In the genomic region with DNA sequence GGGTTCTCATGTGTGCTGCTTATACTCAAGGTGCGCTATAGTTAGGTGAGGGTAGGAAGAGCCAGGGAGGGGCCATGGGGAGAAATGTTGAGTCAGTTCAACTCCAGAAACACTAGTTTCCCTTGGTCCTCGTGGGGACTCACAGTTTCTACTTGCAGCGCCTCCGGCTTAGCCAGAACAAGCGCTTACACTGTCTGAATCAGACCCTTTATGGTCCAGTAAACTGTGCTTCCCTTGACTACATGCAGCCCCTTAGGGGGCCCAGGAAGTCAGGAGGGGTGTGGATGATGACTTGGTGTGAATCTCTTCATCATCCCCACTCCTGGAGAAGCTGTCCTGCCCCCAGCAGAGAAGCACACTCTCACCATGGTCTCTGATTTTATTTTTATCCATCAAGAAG, we compare ENCODE assay signal across 18 cellular contexts.
DNase-seq lines count a peak whose midpoint lies in the region; ATAC-seq and TF ChIP-seq lines count a peak whose summit lies in the region.
"Had no signal": no experiment of that assay in that cellular context is flagged by ENCODE, and none has a peak within 500 bp of the region (broad histone marks: within the 10 kb centered on the region; RNA-seq: fewer than 3 reads in every experiment).

No MANE protein-coding gene starts in this region.

- no peaks in the 10 kb centered on the region for H3K9me3 Mint-ChIP-seq in activated CD4-positive, alpha-beta T cell treated with anti-CD3 and anti-CD28 coated beads for 36 hours (ENCODE audit: low read depth)
- no peaks in the 10 kb centered on the region for H3K9me3 Mint-ChIP-seq in activated CD4-positive, alpha-beta T cell treated with anti-CD3 and anti-CD28 coated beads, Interleukin-2, amount 10 ng/mL, durations not matched to agents 24 days and 14 days
- no peaks in the 10 kb centered on the region for H3K9me3 Mint-ChIP-seq in endothelial cell (ENCODE audit: unreplicated experiment)
- H3K9me3 Mint-ChIP-seq in stimulated activated memory B cell treated with anti-CD40 and anti-IgM and Interleukin-4, amounts not matched to agents 10 μg/mL and 1 μg/mL and 100 μg/mL, for 72 hours: no peaks in the 10 kb centered on the region
- H3K9me3 Mint-ChIP-seq: CD14-positive monocyte, HFFc6 had no signal

- peaks cover 44% of the 10 kb centered on the region for H3K36me3 Mint-ChIP-seq in activated CD4-positive, alpha-beta T cell treated with anti-CD3 and anti-CD28 coated beads for 36 hours (ENCODE audit: low read depth)
- peaks cover 51% of the 10 kb centered on the region for H3K36me3 Mint-ChIP-seq in activated CD4-positive, alpha-beta T cell treated with anti-CD3 and anti-CD28 coated beads, Interleukin-2, amount 10 ng/mL, durations not matched to agents 24 days and 14 days (ENCODE audit: low read depth)
- peaks cover 46% of the 10 kb centered on the region for H3K36me3 Mint-ChIP-seq in endothelial cell (ENCODE audit: low read depth, unreplicated experiment)
- peaks cover 82% of the 10 kb centered on the region for H3K36me3 Mint-ChIP-seq in stimulated activated memory B cell treated with anti-CD40 and anti-IgM and Interleukin-4, amounts not matched to agents 10 μg/mL and 1 μg/mL and 100 μg/mL, for 72 hours

- H3K27ac ChIP-seq in HEK293 (ENCODE audit: extremely low read depth, low read depth, low read length): no peak overlapping the region
- H3K27ac ChIP-seq: SJCRH30 had no signal

- no peak overlapping the region for H3K4me3 Mint-ChIP-seq in activated CD4-positive, alpha-beta T cell treated with anti-CD3 and anti-CD28 coated beads for 36 hours
- H3K4me3 Mint-ChIP-seq in activated CD4-positive, alpha-beta T cell treated with anti-CD3 and anti-CD28 coated beads, Interleukin-2, amount 10 ng/mL, durations not matched to agents 24 days and 14 days: no peak overlapping the region
- peak overlapping the region; percentile 25 for H3K4me3 Mint-ChIP-seq in endothelial cell (ENCODE audit: unreplicated experiment)
- H3K4me3 Mint-ChIP-seq in stimulated activated memory B cell treated with anti-CD40 and anti-IgM and Interleukin-4, amounts not matched to agents 10 μg/mL and 1 μg/mL and 100 μg/mL, for 72 hours: no peak overlapping the region
- H3K4me3 Mint-ChIP-seq: CD14-positive monocyte, HFFc6 had no signal

- POLR2A ChIA-PET in activated CD4-positive, alpha-beta T cell treated with anti-CD3 and anti-CD28 coated beads for 36 hours (lab: Charles Lee): no interaction called here
- POLR2A ChIA-PET in HEK293 (lab: Yijun Ruan, JAX): no interaction called here

- no peak for ATAC-seq in activated CD4-positive, alpha-beta T cell treated with anti-CD3 and anti-CD28 coated beads for 36 hours
- no peak for ATAC-seq in stimulated activated memory B cell treated with anti-CD40 and anti-IgM and Interleukin-4, amounts not matched to agents 10 μg/mL and 1 μg/mL and 100 μg/mL, for 72 hours

- H3K4me1 Mint-ChIP-seq in activated CD4-positive, alpha-beta T cell treated with anti-CD3 and anti-CD28 coated beads for 36 hours: no peaks in the 10 kb centered on the region
- peaks cover 2% of the 10 kb centered on the region for H3K4me1 Mint-ChIP-seq in activated CD4-positive, alpha-beta T cell treated with anti-CD3 and anti-CD28 coated beads, Interleukin-2, amount 10 ng/mL, durations not matched to agents 24 days and 14 days
- H3K4me1 Mint-ChIP-seq in endothelial cell (ENCODE audit: unreplicated experiment): peaks cover 2% of the 10 kb centered on the region
- no peaks in the 10 kb centered on the region for H3K4me1 Mint-ChIP-seq in stimulated activated memory B cell treated with anti-CD40 and anti-IgM and Interleukin-4, amounts not matched to agents 10 μg/mL and 1 μg/mL and 100 μg/mL, for 72 hours
- H3K4me1 Mint-ChIP-seq: CD14-positive monocyte had no signal

- intact Hi-C loops in activated CD4-positive, alpha-beta T cell treated with anti-CD3 and anti-CD28 coated beads for 36 hours (cut with DNase I, micrococcal nuclease): no loop called here
- intact Hi-C loops in activated CD4-positive, alpha-beta T cell treated with anti-CD3 and anti-CD28 coated beads, Interleukin-2, amount 10 ng/mL, durations not matched to agents 24 days and 14 days (cut with micrococcal nuclease): no loop called here

- H3K9me3 ChIP-seq in HEK293 (ENCODE audit: control insufficient read depth, insufficient read depth, low read depth, low read length): no peaks in the 10 kb centered on the region
- H3K9me3 ChIP-seq: SJCRH30 had no signal

- CTCF ChIA-PET in activated CD4-positive, alpha-beta T cell treated with anti-CD3 and anti-CD28 coated beads for 36 hours (lab: Charles Lee): no interaction called here
- CTCF ChIA-PET in HEK293 (lab: Yijun Ruan, JAX): no interaction called here

- H3K36me3 ChIP-seq in HEK293 (ENCODE audit: control insufficient read depth in 2 of 2, insufficient read depth in 1 of 2, low read length in 2 of 2): peaks cover 3 to 36% of the 10 kb centered on the region in 2 experiments; a peak in 2 of 3 replicates

- TF ChIP-seq CTCF in HEK293 (tag by site-specific recombination; IDR thresholded peaks at IDR 0.05) (no peak), endothelial cell (IDR thresholded peaks at IDR 0.05; ENCODE audit: unreplicated experiment) (no peak)

- H3K4me1 ChIP-seq in HEK293 (ENCODE audit: control insufficient read depth, insufficient read depth, low read length): no peaks in the 10 kb centered on the region
- H3K4me1 ChIP-seq: SJCRH30 had no signal

- peak overlapping the region; percentile 29 for H3K27ac Mint-ChIP-seq in activated CD4-positive, alpha-beta T cell treated with anti-CD3 and anti-CD28 coated beads for 36 hours
- H3K27ac Mint-ChIP-seq in activated CD4-positive, alpha-beta T cell treated with anti-CD3 and anti-CD28 coated beads, Interleukin-2, amount 10 ng/mL, durations not matched to agents 24 days and 14 days: no peak overlapping the region
- no peak overlapping the region for H3K27ac Mint-ChIP-seq in endothelial cell (ENCODE audit: unreplicated experiment)
- peak overlapping the region; percentile 10 for H3K27ac Mint-ChIP-seq in stimulated activated memory B cell treated with anti-CD40 and anti-IgM and Interleukin-4, amounts not matched to agents 10 μg/mL and 1 μg/mL and 100 μg/mL, for 72 hours
- H3K27ac Mint-ChIP-seq: HFFc6 had no signal

- no peak overlapping the region for H3K4me3 ChIP-seq in HEK293 (ENCODE audit: low read depth, low read length)
- H3K4me3 ChIP-seq: SJCRH30 had no signal

- H3K27me3 Mint-ChIP-seq in activated CD4-positive, alpha-beta T cell treated with anti-CD3 and anti-CD28 coated beads for 36 hours: no peaks in the 10 kb centered on the region
- no peaks in the 10 kb centered on the region for H3K27me3 Mint-ChIP-seq in activated CD4-positive, alpha-beta T cell treated with anti-CD3 and anti-CD28 coated beads, Interleukin-2, amount 10 ng/mL, durations not matched to agents 24 days and 14 days
- peaks cover 17% of the 10 kb centered on the region for H3K27me3 Mint-ChIP-seq in endothelial cell (ENCODE audit: unreplicated experiment)
- no peaks in the 10 kb centered on the region for H3K27me3 Mint-ChIP-seq in stimulated activated memory B cell treated with anti-CD40 and anti-IgM and Interleukin-4, amounts not matched to agents 10 μg/mL and 1 μg/mL and 100 μg/mL, for 72 hours

- no peak for DNase-seq in activated CD4-positive, alpha-beta T cell treated with anti-CD3 and anti-CD28 coated beads for 36 hours
- DNase-seq in activated CD4-positive, alpha-beta T cell treated with anti-CD3 and anti-CD28 coated beads, Interleukin-2, amount 10 ng/mL, durations not matched to agents 24 days and 14 days: no peak
- DNase-seq in endothelial cell (ENCODE audit: low spot score): no peak
- DNase-seq in COLO829 (ENCODE audit: low spot score): no peak
- no peak for DNase-seq in stimulated activated CD4-positive, alpha-beta T cell treated with anti-CD3 and anti-CD28 coated beads, Interleukin-2, amount 100 ng/mL, for 24 hours
- DNase-seq: DND-41, H7, HFFc6, MM.1S, NCI-H1048, NCI-H1417 treated with DMSO at 0.1 percent for 48 hours, NCI-H187 treated with DMSO at 0.1 percent for 48 hours, NCI-H2107, NCI-H526, SJCRH30 had no signal

TF ChIP-seq in HEK293, 187 proteins besides CTCF, POLR2A, EP300 and RAD21:
- TF ChIP-seq, protein P1, sequence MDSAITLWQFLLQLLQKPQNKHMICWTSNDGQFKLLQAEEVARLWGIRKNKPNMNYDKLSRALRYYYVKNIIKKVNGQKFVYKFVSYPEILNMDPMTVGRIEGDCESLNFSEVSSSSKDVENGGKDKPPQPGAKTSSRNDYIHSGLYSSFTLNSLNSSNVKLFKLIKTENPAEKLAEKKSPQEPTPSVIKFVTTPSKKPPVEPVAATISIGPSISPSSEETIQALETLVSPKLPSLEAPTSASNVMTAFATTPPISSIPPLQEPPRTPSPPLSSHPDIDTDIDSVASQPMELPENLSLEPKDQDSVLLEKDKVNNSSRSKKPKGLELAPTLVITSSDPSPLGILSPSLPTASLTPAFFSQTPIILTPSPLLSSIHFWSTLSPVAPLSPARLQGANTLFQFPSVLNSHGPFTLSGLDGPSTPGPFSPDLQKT (IDR thresholded peaks at IDR 0.05; ENCODE audit: borderline replicate concordance, low read depth, low read length): no peak
- TF ChIP-seq ZNF366 (tag by site-specific recombination; conservative IDR thresholded peaks at IDR 0.05) (no peak), ZNF544 (tag by site-specific recombination; IDR thresholded peaks at IDR 0.05) (no peak), ZNF202 (tag by site-specific recombination; IDR thresholded peaks at IDR 0.05; ENCODE audit: borderline replicate concordance) (no peak), ZNF510 (tag by site-specific recombination; IDR thresholded peaks at IDR 0.05; ENCODE audit: insufficient replicate concordance) (no peak), ZNF600 (tag by site-specific recombination; IDR thresholded peaks at IDR 0.05) (peak; percentile 48; the same call in 1 of the 2 replicates), TCF7L2 (IDR thresholded peaks at IDR 0.05; ENCODE audit: borderline replicate concordance, low read depth, low read length) (no peak)

Comparison
In these comparisons a context has a peak if more than half of its experiments do, and no peak if none do; other contexts are left out.
1. H3K27ac Mint-ChIP-seq: peak in activated CD4-positive, alpha-beta T cell treated with anti-CD3 and anti-CD28 coated beads for 36 hours (single experiment) and stimulated activated memory B cell treated with anti-CD40 and anti-IgM and Interleukin-4, amounts not matched to agents 10 μg/mL and 1 μg/mL and 100 μg/mL, for 72 hours (single experiment); none in activated CD4-positive, alpha-beta T cell treated with anti-CD3 and anti-CD28 coated beads, Interleukin-2, amount 10 ng/mL, durations not matched to agents 24 days and 14 days (single experiment) and endothelial cell (single experiment).